Comparison of ENCODE assay signal across 1 cellular context in the genomic region with DNA sequence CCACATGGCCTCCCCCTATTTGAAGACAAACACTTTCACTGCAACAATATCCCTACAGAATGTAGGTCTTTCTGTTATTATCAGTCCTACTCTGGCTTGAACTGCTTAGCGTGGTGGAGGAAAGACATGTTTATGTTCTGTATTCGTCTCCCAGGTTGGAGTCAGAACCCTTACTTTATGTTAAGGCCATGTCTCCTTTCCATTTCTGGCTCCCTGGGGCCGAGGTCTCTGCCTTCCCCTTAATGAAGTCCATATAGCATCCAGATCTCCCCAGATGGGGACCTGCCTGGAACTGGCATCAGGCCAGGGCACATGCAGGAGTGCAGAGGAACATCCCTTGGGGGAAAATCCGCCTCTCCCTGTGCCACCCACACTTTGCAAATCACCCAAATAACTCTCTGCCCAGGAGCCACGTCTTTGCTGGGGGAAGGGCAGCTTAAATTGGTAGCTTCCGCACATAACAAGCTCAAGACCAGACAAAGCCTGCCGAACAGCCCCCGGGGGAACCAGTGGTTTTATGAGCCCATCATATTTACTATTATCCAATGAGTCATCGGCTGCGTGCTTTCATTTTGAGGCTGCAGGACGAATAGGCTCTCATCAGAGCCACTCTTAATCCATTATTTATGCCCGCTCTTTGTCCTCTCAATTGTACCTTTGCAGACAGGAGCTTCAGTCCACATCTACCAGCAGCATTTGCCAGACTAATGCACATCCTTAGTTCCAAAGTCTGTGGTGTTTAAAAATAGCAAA.
TF ChIP-seq lines count a peak whose summit lies in the region.

No MANE protein-coding gene starts in this region.

TF ChIP-seq in HepG2, 621 proteins besides CTCF, POLR2A, EP300 and RAD21 (continued from another document):
- TF ChIP-seq ZBTB49 (CRISPR knock-in tag; IDR thresholded peaks at IDR 0.05; ENCODE audit: borderline replicate concordance) (no peak), AHR (CRISPR knock-in tag; IDR thresholded peaks at IDR 0.05) (no peak), HNRNPH1 (optimal IDR thresholded peaks at IDR 0.05; ENCODE audit: low read depth, low read length) (no peak)
